7 cellular contexts compared by ENCODE assay signal in genomic region chr1:43206721-43207228, GRCh38. TPM values are rescaled to one million over a fixed set of nuclear protein-coding genes. Genes with fewer than 3 reads are reported as not detected.
DNase-seq lines count a peak whose midpoint lies in the region; FAIRE-seq and TF ChIP-seq lines count a peak whose summit lies in the region.

No MANE protein-coding gene starts in this region.

- TF ChIP-seq POLR2A in thyroid gland (IDR thresholded peaks at IDR 0.05) = no peak

- intact Hi-C loops in thyroid gland (cut with DNase I) = no loop called here

- no peaks in the 10 kb centered on the region for H3K27me3 ChIP-seq in thyroid gland

- no peaks in the 10 kb centered on the region for H3K9me3 ChIP-seq in thyroid gland

- in situ Hi-C loops in astrocyte of the cerebellum (cut with HindIII; ENCODE audit: low sequenced_read_pairs) = no loop called here

- TF ChIP-seq CTCF in astrocyte of the cerebellum (IDR thresholded peaks at IDR 0.05; ENCODE audit: low read depth, low read length, missing control alignments) (no peak), thyroid gland (IDR thresholded peaks at IDR 0.05) (no peak)

- H3K4me3 ChIP-seq in astrocyte of the cerebellum (ENCODE audit: low read depth, low read length) (no peak overlapping the region), thyroid gland (replicated peaks in 1 of 3) (no peak overlapping the region)

- 28 to 32% methylated on average over 9 of the region's 9 CpGs for WGBS in thyroid gland, 2 donors

- H3K4me1 ChIP-seq in thyroid gland = peaks cover 0 to 6% of the 10 kb centered on the region in 2 donors

- H3K36me3 ChIP-seq in thyroid gland = no peaks in the 10 kb centered on the region

- FAIRE-seq in GM19239 (lab: Jason Lieb, UNC) = no peak

- peak overlapping the region in 2 of 3 donors; percentile 24 to 43 for H3K27ac ChIP-seq in thyroid gland

- DNase-seq in HT1080 (ENCODE audit: low read depth) (peak; percentile 99), astrocyte of the cerebellum (ENCODE audit: low read depth) (peak; percentile 57), iPS-NIHi11 (ENCODE audit: low spot score) (peak; percentile 79), thyroid gland (peak in 1 of 2 donors; percentile 16), NCI-H69 (lab: John Stamatoyannopoulos, UW) (no peak), GM19239 (ENCODE audit: insufficient read length, low spot score) (no peak)
- no peak for DNase-seq in stimulated activated naive CD4-positive, alpha-beta T cell (lab: John Stamatoyannopoulos, UW)

RNA-seq across cellular contexts. Expression of gene CFAP57, which starts 34.6 kb away (rescaled TPM):
- 0.33 and 0.50 TPM in 2 replicates for total RNA-seq in HT1080 (2014; rRNA removed; shearing (Covaris generic))
- 0.45 and 0.60 TPM in 2 replicates for polyA plus RNA-seq in HT1080 (2015; cell fraction: cytosol; rRNA removed)
- 0.69 and 1.6 TPM in 2 replicates for polyA plus RNA-seq in HT1080 (2015; cell fraction: nucleus; rRNA removed)
- total RNA-seq in thyroid gland = 1 to 10 TPM; 2.1 to 5.6 (median 4.1) TPM

RNA-seq across cellular contexts. Expression of gene EBNA1BP2, which starts 34.7 kb away (rescaled TPM):
- total RNA-seq in HT1080 (2014; rRNA removed; shearing (Covaris generic)) = 400 and 422 TPM in 2 replicates
- polyA plus RNA-seq in HT1080 (2015; cell fraction: cytosol; rRNA removed) = 324 and 341 TPM in 2 replicates
- 302 and 325 TPM in 2 replicates for polyA plus RNA-seq in HT1080 (2015; cell fraction: nucleus; rRNA removed)
- 10 to 100 TPM; 37.1 to 67.6 (median 53.2) TPM for total RNA-seq in thyroid gland

Comparison
In these comparisons a context has a peak if more than half of its experiments do, and no peak if none do; other contexts are left out.
1. DNase-seq: peak in HT1080 (single experiment), astrocyte of the cerebellum (single experiment) and iPS-NIHi11 (single experiment); none in NCI-H69 (single experiment), GM19239 (single experiment) and stimulated activated naive CD4-positive, alpha-beta T cell (0 of 6).